8 cellular contexts compared by ENCODE assay signal in genomic region chr1:158035976-158036583, GRCh38. TPM values are rescaled to one million over a fixed set of nuclear protein-coding genes. Genes with fewer than 3 reads are reported as not detected.
DNase-seq lines count a peak whose midpoint lies in the region; ATAC-seq and TF ChIP-seq lines count a peak whose summit lies in the region.

No MANE protein-coding gene starts in this region.

- no peak overlapping the region for H3K4me2 ChIP-seq in fibroblast of lung (ENCODE audit: extremely low read depth, insufficient read depth, low read length)

- 57 to 61% (median 59%) methylated on average over 8 of the region's 8 CpGs for WGBS in psoas muscle, 3 donors

- peaks cover 75% of the 10 kb centered on the region for H3K79me2 ChIP-seq in fibroblast of lung (ENCODE audit: control insufficient read depth, insufficient read depth, low read length)

- H3K4me3 ChIP-seq in fibroblast of lung (replicated peaks in 1 of 4; ENCODE audit: control extremely low read depth in 1 of 4, insufficient read depth in 1 of 4, low read depth in 3 of 4, low read length in 4 of 4) (no peak overlapping the region), psoas muscle (no peak overlapping the region)

- no peak overlapping the region for H2AFZ ChIP-seq in fibroblast of lung (ENCODE audit: low read length)

- H3K27me3 ChIP-seq in fibroblast of lung (ENCODE audit: control insufficient read depth, insufficient read depth, low read length) (no peaks in the 10 kb centered on the region), psoas muscle (ENCODE audit: insufficient read depth in 3 of 3, low read length in 2 of 3) (peaks cover 0 to 3% (median 0%) of the 10 kb centered on the region in 3 donors)

- H3K9me3 ChIP-seq in fibroblast of lung (ENCODE audit: control insufficient read depth, insufficient read depth, low read depth, low read length) (no peaks in the 10 kb centered on the region), psoas muscle (no peaks in the 10 kb centered on the region)

- DNase-seq in Right ventricle myocardium superior = no peak
- DNase-seq in cardiac septum (ENCODE audit: low spot score) = no peak
- peak; percentile 52 for DNase-seq in RKO (ENCODE audit: low spot score)
- DNase-seq in fibroblast of lung (ENCODE audit: low read depth in 2 of 2) = peak; percentile 45 to 80
- DNase-seq in psoas muscle = no peak
- no peak for DNase-seq in NCI-H2107 treated with DMSO at 0.1 percent for 48 hours (lab: John Stamatoyannopoulos, UW; ENCODE audit: unreplicated experiment)

- TF ChIP-seq CTCF in fibroblast of lung (conservative IDR thresholded peaks at IDR 0.05 in 1 of 2, IDR thresholded peaks at IDR 0.05 in 1 of 2; ENCODE audit: low read depth in 1 of 2, low read length in 2 of 2) = peak; percentile 64 to 74
- peak; percentile 48 for TF ChIP-seq CTCF in psoas muscle (IDR thresholded peaks at IDR 0.05)

- H3K27ac ChIP-seq in fibroblast of lung (ENCODE audit: insufficient read depth, low read length) = no peak overlapping the region
- H3K27ac ChIP-seq in psoas muscle = no peak overlapping the region

- intact Hi-C loops in Right ventricle myocardium superior (cut with DNase I) = loop anchor here (5.0 kb wide), 1 partner anchor 44 kb away; the partner anchor contains the start of gene KIRREL1
- intact Hi-C loops in cardiac septum (cut with DNase I) = loop anchor here (1.0 to 5.0 kb wide), 2 partner anchors 44 to 51 kb away; no protein-coding TSS in a partner anchor
- intact Hi-C loops in psoas muscle (cut with DNase I) = loop anchor here in 1 of 2 donors (2.0 kb wide), 1 partner anchor 41 kb away; no protein-coding TSS in a partner anchor

- ATAC-seq in Right ventricle myocardium superior (ENCODE audit: poor library complexity) (peak; percentile 53), psoas muscle (no peak), HG02981 (IDR thresholded peaks at IDR 0.05; ENCODE audit: unreplicated experiment) (no peak), GM19328 (IDR thresholded peaks at IDR 0.05; ENCODE audit: unreplicated experiment) (no peak)

- H4K20me1 ChIP-seq in fibroblast of lung (ENCODE audit: control insufficient read depth, extremely low read depth, insufficient read depth, low read length) = peaks cover 4% of the 10 kb centered on the region

- no peak overlapping the region for H3K9ac ChIP-seq in fibroblast of lung (ENCODE audit: insufficient read depth, low read length)

- H3K36me3 ChIP-seq in fibroblast of lung (ENCODE audit: control insufficient read depth, insufficient read depth, low read length) (peaks cover 2% of the 10 kb centered on the region), psoas muscle (ENCODE audit: insufficient read depth in 1 of 2, low read depth in 1 of 2) (no peaks in the 10 kb centered on the region)

- H3K4me1 ChIP-seq in fibroblast of lung (ENCODE audit: control insufficient read depth, extremely low read depth, insufficient read depth, low read length) (peaks cover 25% of the 10 kb centered on the region), psoas muscle (no peaks in the 10 kb centered on the region)

RNA-seq across cellular contexts. Expression of gene KIRREL1, which starts 42.6 kb away (rescaled TPM):
- total RNA-seq in Right ventricle myocardium superior (9.5 TPM), cardiac septum (10.9 TPM), fibroblast of lung (83.0 and 123 TPM in 2 replicates), psoas muscle (1 to 10 TPM; 4.3 to 7.6 (median 6.4) TPM)
- polyA plus RNA-seq in fibroblast of lung (42.2 and 55.5 TPM in 2 replicates), psoas muscle (1 to 10 TPM; 1.3 to 2.2 (median 1.8) TPM)
- 57.7 and 93.5 TPM in 2 replicates for polyA plus RNA-seq in fibroblast of lung (2012)
- 192 and 249 TPM in 2 replicates for polyA minus RNA-seq in fibroblast of lung (ENCODE audit: low replicate concordance)

Comparison
In these comparisons a context has a peak if more than half of its experiments do, and no peak if none do; other contexts are left out.
1. DNase-seq: peak in RKO (single experiment) and fibroblast of lung (2 of 2); none in Right ventricle myocardium superior (single experiment), cardiac septum (single experiment), psoas muscle (0 of 2) and NCI-H2107 treated with DMSO at 0.1 percent for 48 hours (single experiment).